ENCODE assay signal across 1 cellular context in genomic region chr17:7573324-7574080, GRCh38.
TF ChIP-seq lines count a peak whose summit lies in the region.

No MANE protein-coding gene starts in this region.

TF ChIP-seq in endothelial cell of umbilical vein, 7 proteins besides CTCF, POLR2A, EP300 and RAD21 (continued from another document):
- TF ChIP-seq EZH2 (IDR thresholded peaks at IDR 0.05; ENCODE audit: borderline replicate concordance, low read depth, low read length, severe bottlenecking): no peak
